18 cellular contexts compared by ENCODE assay signal in genomic region chr11:107215006-107215405, GRCh38.
DNase-seq lines count a peak whose midpoint lies in the region; ATAC-seq and TF ChIP-seq lines count a peak whose summit lies in the region.
"Had no signal": no experiment of that assay in that cellular context is flagged by ENCODE, and none has a peak within 500 bp of the region (broad histone marks: within the 10 kb centered on the region; RNA-seq: fewer than 3 reads in every experiment).

No MANE protein-coding gene starts in this region.

- no peaks in the 10 kb centered on the region for H3K4me1 ChIP-seq in tibial artery

- H3K4me1 Mint-ChIP-seq in nephron: peaks cover 25% of the 10 kb centered on the region
- peaks cover 6% of the 10 kb centered on the region for H3K4me1 Mint-ChIP-seq in progenitor cell of endocrine pancreas (ENCODE audit: low read depth)
- H3K4me1 Mint-ChIP-seq: CD4-positive, alpha-beta memory T cell had no signal

- peak overlapping the region; percentile 2 to 44 (median 37) for H3K27ac Mint-ChIP-seq in nephron
- peak overlapping the region; percentile 7 for H3K27ac Mint-ChIP-seq in progenitor cell of endocrine pancreas
- H3K27ac Mint-ChIP-seq: CD4-positive, alpha-beta memory T cell had no signal

- H3K36me3 Mint-ChIP-seq in nephron (ENCODE audit: low read depth) (no peaks in the 10 kb centered on the region), progenitor cell of endocrine pancreas (ENCODE audit: insufficient read depth) (no peaks in the 10 kb centered on the region)
- H3K36me3 Mint-ChIP-seq: CD4-positive, alpha-beta memory T cell had no signal

- H3K27me3 ChIP-seq in tibial artery: no peaks in the 10 kb centered on the region

- intact Hi-C loops in tibial artery (cut with DNase I; ENCODE audit: low total_unique reads): no loop called here
- intact Hi-C loops in cardiac septum (cut with DNase I): no loop called here

- TF ChIP-seq CTCF in nephron (IDR thresholded peaks at IDR 0.05; ENCODE audit: unreplicated experiment in 3 of 3) (no peak), progenitor cell of endocrine pancreas (IDR thresholded peaks at IDR 0.05; ENCODE audit: unreplicated experiment) (no peak), tibial artery (IDR thresholded peaks at IDR 0.05) (no peak)

- H3K27ac ChIP-seq in tibial artery: no peak overlapping the region

- ATAC-seq in GM21825 (IDR thresholded peaks at IDR 0.05; ENCODE audit: unreplicated experiment): no peak

- H3K36me3 ChIP-seq in tibial artery: no peaks in the 10 kb centered on the region

- H3K4me3 ChIP-seq in tibial artery: no peak overlapping the region

- no peaks in the 10 kb centered on the region for H3K9me3 ChIP-seq in tibial artery

- H3K27me3 Mint-ChIP-seq in nephron (ENCODE audit: low read depth): no peaks in the 10 kb centered on the region
- no peaks in the 10 kb centered on the region for H3K27me3 Mint-ChIP-seq in progenitor cell of endocrine pancreas

- DNase-seq in NCI-H69 (lab: John Stamatoyannopoulos, UW): peak; percentile 66
- peak; percentile 72 for DNase-seq in left kidney (ENCODE audit: low read depth, low spot score)
- no peak for DNase-seq in progenitor cell of endocrine pancreas (ENCODE audit: low spot score, unreplicated experiment)
- DNase-seq in activated naive CD4-positive, alpha-beta T cell treated with Interleukin-2 at 50 U/mL for 16 hours: no peak
- DNase-seq in tibial artery: no peak
- no peak for DNase-seq in cardiac septum (ENCODE audit: low spot score)
- DNase-seq: C1 segment of cervical spinal cord; Calu3; CD4-positive, alpha-beta memory T cell; COR-L47; DMS53; DMS79 treated with DMSO at 0.1 percent for 48 hours; GF-D8; GOT3; H7; HCEC 1CT had no signal

- H3K4me3 Mint-ChIP-seq in nephron (no peak overlapping the region), progenitor cell of endocrine pancreas (ENCODE audit: low read depth) (no peak overlapping the region)
- H3K4me3 Mint-ChIP-seq: CD4-positive, alpha-beta memory T cell had no signal

- H3K9me3 Mint-ChIP-seq in nephron: no peaks in the 10 kb centered on the region
- H3K9me3 Mint-ChIP-seq in progenitor cell of endocrine pancreas (ENCODE audit: low read depth): no peaks in the 10 kb centered on the region

Comparison
In these comparisons a context has a peak if more than half of its experiments do, and no peak if none do; other contexts are left out.
1. DNase-seq: peak in NCI-H69 (single experiment) and left kidney (single experiment); none in progenitor cell of endocrine pancreas (single experiment), activated naive CD4-positive, alpha-beta T cell treated with Interleukin-2 at 50 U/mL for 16 hours (single experiment), tibial artery (0 of 2) and cardiac septum (single experiment).